ENCODE assay signal across 13 cellular contexts in the genomic region with DNA sequence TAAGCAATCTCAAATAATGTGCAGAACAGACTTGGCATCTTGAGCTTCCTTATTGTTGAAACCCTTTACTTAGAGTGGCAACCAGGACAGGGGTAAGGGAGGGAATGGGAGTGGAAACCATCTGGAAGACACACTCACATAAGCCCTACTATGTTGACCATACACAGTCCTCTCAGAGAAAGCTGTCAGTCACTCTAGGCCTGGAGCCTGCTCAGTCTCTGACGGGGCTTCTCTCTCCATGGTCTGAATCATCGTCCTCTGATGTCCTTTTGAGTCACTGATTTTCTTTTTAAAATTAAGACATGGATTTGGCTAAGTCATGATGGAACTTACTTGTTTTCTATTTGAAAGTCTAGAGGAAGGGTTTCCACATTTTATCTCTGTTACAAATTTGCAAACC.
DNase-seq lines count a peak whose midpoint lies in the region; ATAC-seq and TF ChIP-seq lines count a peak whose summit lies in the region.
"Had no signal": no experiment of that assay in that cellular context is flagged by ENCODE, and none has a peak within 500 bp of the region (broad histone marks: within the 10 kb centered on the region; RNA-seq: fewer than 3 reads in every experiment).

No MANE protein-coding gene starts in this region.

- no peak overlapping the region for H3K27ac Mint-ChIP-seq in activated CD8-positive, alpha-beta T cell treated with anti-CD3 and anti-CD28 coated beads for 36 hours
- H3K27ac Mint-ChIP-seq in activated CD8-positive, alpha-beta T cell treated with anti-CD3 and anti-CD28 coated beads, Interleukin-2, amount 10 ng/mL, durations not matched to agents 7 days and 5 days = no peak overlapping the region
- no peak overlapping the region for H3K27ac Mint-ChIP-seq in stimulated activated memory B cell treated with anti-CD40 and anti-IgM and Interleukin-4, amounts not matched to agents 10 μg/mL and 1 μg/mL and 100 μg/mL, for 72 hours

- peaks cover 9% of the 10 kb centered on the region for H3K9me3 Mint-ChIP-seq in activated CD8-positive, alpha-beta T cell treated with anti-CD3 and anti-CD28 coated beads for 36 hours
- H3K9me3 Mint-ChIP-seq in activated CD8-positive, alpha-beta T cell treated with anti-CD3 and anti-CD28 coated beads, Interleukin-2, amount 10 ng/mL, durations not matched to agents 7 days and 5 days (ENCODE audit: insufficient read depth) = peaks cover 9% of the 10 kb centered on the region
- peaks cover 2% of the 10 kb centered on the region for H3K9me3 Mint-ChIP-seq in stimulated activated memory B cell treated with anti-CD40 and anti-IgM and Interleukin-4, amounts not matched to agents 10 μg/mL and 1 μg/mL and 100 μg/mL, for 72 hours

- intact Hi-C loops in activated CD8-positive, alpha-beta T cell treated with anti-CD3 and anti-CD28 coated beads for 36 hours (cut with micrococcal nuclease) = no loop called here
- intact Hi-C loops in left colon (cut with DNase I, micrococcal nuclease) = no loop called here
- intact Hi-C loops in transverse colon (cut with DNase I; ENCODE audit: low total_unique reads) = no loop called here

- peaks cover 16% of the 10 kb centered on the region for H3K4me1 Mint-ChIP-seq in activated CD8-positive, alpha-beta T cell treated with anti-CD3 and anti-CD28 coated beads for 36 hours (ENCODE audit: low read depth)
- peaks cover 26% of the 10 kb centered on the region for H3K4me1 Mint-ChIP-seq in activated CD8-positive, alpha-beta T cell treated with anti-CD3 and anti-CD28 coated beads, Interleukin-2, amount 10 ng/mL, durations not matched to agents 7 days and 5 days (ENCODE audit: low read depth)
- peaks cover 47% of the 10 kb centered on the region for H3K4me1 Mint-ChIP-seq in stimulated activated memory B cell treated with anti-CD40 and anti-IgM and Interleukin-4, amounts not matched to agents 10 μg/mL and 1 μg/mL and 100 μg/mL, for 72 hours

- H3K27ac ChIP-seq in brain microvascular endothelial cell (peak overlapping the region; percentile 60), transverse colon (peak overlapping the region; percentile 79 to 85 (median 81))

- peaks cover 0 to 6% of the 10 kb centered on the region in 2 donors for H3K9me3 ChIP-seq in transverse colon

- H3K4me1 ChIP-seq in transverse colon = peaks cover 12 to 57% (median 31%) of the 10 kb centered on the region in 4 donors

- POLR2A ChIA-PET in activated CD8-positive, alpha-beta T cell treated with anti-CD3 and anti-CD28 coated beads for 36 hours (lab: Charles Lee) = no interaction called here
- POLR2A ChIA-PET in activated CD8-positive, alpha-beta T cell treated with anti-CD3 and anti-CD28 coated beads, Interleukin-2, amount 10 ng/mL, durations not matched to agents 7 days and 5 days (lab: Charles Lee) = no interaction called here

- peaks cover 3% of the 10 kb centered on the region for H3K27me3 Mint-ChIP-seq in activated CD8-positive, alpha-beta T cell treated with anti-CD3 and anti-CD28 coated beads for 36 hours
- peaks cover 10% of the 10 kb centered on the region for H3K27me3 Mint-ChIP-seq in activated CD8-positive, alpha-beta T cell treated with anti-CD3 and anti-CD28 coated beads, Interleukin-2, amount 10 ng/mL, durations not matched to agents 7 days and 5 days (ENCODE audit: low read depth)
- H3K27me3 Mint-ChIP-seq in stimulated activated memory B cell treated with anti-CD40 and anti-IgM and Interleukin-4, amounts not matched to agents 10 μg/mL and 1 μg/mL and 100 μg/mL, for 72 hours = no peaks in the 10 kb centered on the region

- in situ Hi-C loops in brain microvascular endothelial cell (cut with HindIII; ENCODE audit: low pct_ligation_motif_present, low sequenced_read_pairs) (no loop called here), transverse colon (cut with MboI; ENCODE audit: low pct_ligation_motif_present in 1 of 4, low pct_unique_long_range_greater_than_20kb in 1 of 4, low sequenced_read_pairs in 3 of 4) (no loop called here)

- peak; percentile 47 for ATAC-seq in activated CD8-positive, alpha-beta T cell treated with anti-CD3 and anti-CD28 coated beads for 36 hours
- no peak for ATAC-seq in activated CD8-positive, alpha-beta T cell treated with anti-CD3 and anti-CD28 coated beads, Interleukin-2, amount 10 ng/mL, durations not matched to agents 7 days and 5 days
- peak; percentile 44 for ATAC-seq in left colon
- no peak for ATAC-seq in stimulated activated memory B cell treated with anti-CD40 and anti-IgM and Interleukin-4, amounts not matched to agents 10 μg/mL and 1 μg/mL and 100 μg/mL, for 72 hours
- ATAC-seq: stimulated activated naive CD8-positive, alpha-beta T cell treated with anti-CD3 and anti-CD28 coated beads, Interleukin-15, amount 100 ng/mL, for 72 hours had no signal

- CTCF ChIA-PET in activated CD8-positive, alpha-beta T cell treated with anti-CD3 and anti-CD28 coated beads for 36 hours (lab: Charles Lee) = no interaction called here
- CTCF ChIA-PET in activated CD8-positive, alpha-beta T cell treated with anti-CD3 and anti-CD28 coated beads, Interleukin-2, amount 10 ng/mL, durations not matched to agents 7 days and 5 days (lab: Charles Lee) = no interaction called here

- TF ChIP-seq CTCF in activated CD8-positive, alpha-beta T cell treated with anti-CD3 and anti-CD28 coated beads for 36 hours (IDR thresholded peaks at IDR 0.05) = no peak
- TF ChIP-seq CTCF in brain microvascular endothelial cell (IDR thresholded peaks at IDR 0.05; ENCODE audit: low read depth, low read length, missing control alignments) = no peak
- no peak for TF ChIP-seq CTCF in transverse colon (IDR thresholded peaks at IDR 0.05)

- TF ChIP-seq EP300 in transverse colon (IDR thresholded peaks at IDR 0.05; ENCODE audit: low read depth) = no peak

- H3K4me3 ChIP-seq in brain microvascular endothelial cell (ENCODE audit: low read depth, low read length) (no peak overlapping the region), transverse colon (no peak overlapping the region)
- H3K4me3 ChIP-seq: ascending aorta, heart left ventricle had no signal

- no peaks in the 10 kb centered on the region for H3K36me3 ChIP-seq in brain microvascular endothelial cell (replicated peaks)
- H3K36me3 ChIP-seq in transverse colon = no peaks in the 10 kb centered on the region
- H3K36me3 ChIP-seq: ascending aorta, heart left ventricle had no signal

- no peak for DNase-seq in activated CD8-positive, alpha-beta T cell treated with anti-CD3 and anti-CD28 coated beads for 36 hours
- no peak for DNase-seq in activated CD8-positive, alpha-beta T cell treated with anti-CD3 and anti-CD28 coated beads, Interleukin-2, amount 10 ng/mL, durations not matched to agents 7 days and 5 days
- DNase-seq in brain microvascular endothelial cell = peak; percentile 73
- no peak for DNase-seq in left colon
- DNase-seq in transverse colon = no peak
- no peak for DNase-seq in DMS79 (lab: John Stamatoyannopoulos, UW)
- no peak for DNase-seq in retina
- DNase-seq: heart left ventricle; NCI-H1417 treated with DMSO at 0.1 percent for 48 hours; stimulated activated naive CD8-positive, alpha-beta T cell treated with anti-CD3 and anti-CD28 coated beads, Interleukin-15, amount 100 ng/mL, for 72 hours; T1000 had no signal

- H3K27me3 ChIP-seq in brain microvascular endothelial cell (replicated peaks) = no peaks in the 10 kb centered on the region
- H3K27me3 ChIP-seq in transverse colon = no peaks in the 10 kb centered on the region
- H3K27me3 ChIP-seq: ascending aorta, heart left ventricle had no signal

- peaks cover 6% of the 10 kb centered on the region for H3K36me3 Mint-ChIP-seq in activated CD8-positive, alpha-beta T cell treated with anti-CD3 and anti-CD28 coated beads for 36 hours (ENCODE audit: low read depth)
- no peaks in the 10 kb centered on the region for H3K36me3 Mint-ChIP-seq in activated CD8-positive, alpha-beta T cell treated with anti-CD3 and anti-CD28 coated beads, Interleukin-2, amount 10 ng/mL, durations not matched to agents 7 days and 5 days (ENCODE audit: low read depth)
- no peaks in the 10 kb centered on the region for H3K36me3 Mint-ChIP-seq in stimulated activated memory B cell treated with anti-CD40 and anti-IgM and Interleukin-4, amounts not matched to agents 10 μg/mL and 1 μg/mL and 100 μg/mL, for 72 hours

- no peak for TF ChIP-seq POLR2A in transverse colon (IDR thresholded peaks at IDR 0.05)

- WGBS in transverse colon (ENCODE audit: low coverage in 1 of 2), 2 donors = 54% methylated on average over 2 of the region's 2 CpGs; no CpG with 5 or more reads in 1 of the 2 donors

- H3K4me3 Mint-ChIP-seq in activated CD8-positive, alpha-beta T cell treated with anti-CD3 and anti-CD28 coated beads for 36 hours = no peak overlapping the region
- no peak overlapping the region for H3K4me3 Mint-ChIP-seq in activated CD8-positive, alpha-beta T cell treated with anti-CD3 and anti-CD28 coated beads, Interleukin-2, amount 10 ng/mL, durations not matched to agents 7 days and 5 days
- no peak overlapping the region for H3K4me3 Mint-ChIP-seq in stimulated activated memory B cell treated with anti-CD40 and anti-IgM and Interleukin-4, amounts not matched to agents 10 μg/mL and 1 μg/mL and 100 μg/mL, for 72 hours
- H3K4me3 Mint-ChIP-seq: stimulated activated naive CD8-positive, alpha-beta T cell treated with anti-CD3 and anti-CD28 coated beads, Interleukin-15, amount 100 ng/mL, for 72 hours had no signal

Comparison
In these comparisons a context has a peak if more than half of its experiments do, and no peak if none do; other contexts are left out.
1. ATAC-seq: peak in activated CD8-positive, alpha-beta T cell treated with anti-CD3 and anti-CD28 coated beads for 36 hours (single experiment) and left colon (single experiment); none in activated CD8-positive, alpha-beta T cell treated with anti-CD3 and anti-CD28 coated beads, Interleukin-2, amount 10 ng/mL, durations not matched to agents 7 days and 5 days (single experiment) and stimulated activated memory B cell treated with anti-CD40 and anti-IgM and Interleukin-4, amounts not matched to agents 10 μg/mL and 1 μg/mL and 100 μg/mL, for 72 hours (single experiment).